Comparison of ENCODE assay signal across 24 cellular contexts in genomic region chr6:20655317-20655716, GRCh38.
DNase-seq lines count a peak whose midpoint lies in the region; TF ChIP-seq lines count a peak whose summit lies in the region.
"Had no signal": no experiment of that assay in that cellular context is flagged by ENCODE, and none has a peak within 500 bp of the region (broad histone marks: within the 10 kb centered on the region; RNA-seq: fewer than 3 reads in every experiment).

No MANE protein-coding gene starts in this region.

- no peaks in the 10 kb centered on the region for H3K9me3 ChIP-seq in ascending aorta
- H3K9me3 ChIP-seq: body of pancreas, psoas muscle, testis had no signal

- intact Hi-C loops in ascending aorta (cut with DNase I) = no loop called here

- H3K36me3 ChIP-seq in brain microvascular endothelial cell (replicated peaks) (no peaks in the 10 kb centered on the region), ascending aorta (no peaks in the 10 kb centered on the region)

- no peak for TF ChIP-seq CTCF in brain microvascular endothelial cell (IDR thresholded peaks at IDR 0.05; ENCODE audit: low read depth, low read length, missing control alignments)
- no peak for TF ChIP-seq CTCF in ascending aorta (IDR thresholded peaks at IDR 0.05)

- in situ Hi-C loops in brain microvascular endothelial cell (cut with HindIII; ENCODE audit: low pct_ligation_motif_present, low sequenced_read_pairs) = no loop called here

- no peak overlapping the region for H3K27ac ChIP-seq in brain microvascular endothelial cell
- H3K27ac ChIP-seq in ascending aorta = no peak overlapping the region
- H3K27ac ChIP-seq: body of pancreas, psoas muscle, testis had no signal

- H3K4me3 ChIP-seq in brain microvascular endothelial cell (ENCODE audit: low read depth, low read length) (no peak overlapping the region), ascending aorta (no peak overlapping the region)
- H3K4me3 ChIP-seq: body of pancreas, GM23338, psoas muscle, testis had no signal

- peak; percentile 48 for DNase-seq in ELR (ENCODE audit: low read depth)
- peak; percentile 14 for DNase-seq in NCI-H226
- DNase-seq in brain microvascular endothelial cell = peak; percentile 11
- DNase-seq in islet precursor cell = peak; percentile 59
- no peak for DNase-seq in globus pallidus (ENCODE audit: low spot score)
- DNase-seq in NCI-H345 treated with DMSO at 0.1 percent for 48 hours (lab: John Stamatoyannopoulos, UW; ENCODE audit: unreplicated experiment) = no peak
- DNase-seq in ascending aorta (ENCODE audit: low spot score in 2 of 2) = no peak
- no peak for DNase-seq in stimulated activated CD4-positive, alpha-beta T cell treated with anti-CD3 and anti-CD28 coated beads, Interleukin-15, amount 100 ng/mL, for 24 hours
- DNase-seq: activated CD4-positive, alpha-beta T cell treated with anti-CD3 and anti-CD28 coated beads, Interleukin-2, amount 10 ng/mL, durations not matched to agents 24 days and 14 days; activated gamma-delta T cell treated with Interleukin-2 at 50 U/mL for 16 hours; activated naive CD8-positive, alpha-beta T cell treated with anti-CD3 and anti-CD28 coated beads, Interleukin-2, amount 50 U/mL, for 24 hours; activated T-cell treated with anti-CD3 and anti-CD28 coated beads, Interleukin-2, amount 50 U/mL, for 24 hours; body of pancreas; C1 segment of cervical spinal cord; effector memory CD4-positive, alpha-beta T cell; foreskin melanocyte; naive thymus-derived CD4-positive, alpha-beta T cell; NCI-H2029 treated with DMSO at 0.1 percent for 48 hours; NCI-H2227 treated with DMSO at 0.1 percent for 48 hours; nucleus accumbens; psoas muscle; stimulated activated naive CD4-positive, alpha-beta T cell treated with Interleukin-2 at 50 U/mL for 16 hours; testis had no signal

- H3K27me3 ChIP-seq in brain microvascular endothelial cell (replicated peaks) (no peaks in the 10 kb centered on the region), ascending aorta (no peaks in the 10 kb centered on the region)
- H3K27me3 ChIP-seq: body of pancreas, testis had no signal

- no peaks in the 10 kb centered on the region for H3K4me1 ChIP-seq in ascending aorta
- H3K4me1 ChIP-seq: psoas muscle, testis had no signal

Comparison
In these comparisons a context has a peak if more than half of its experiments do, and no peak if none do; other contexts are left out.
1. DNase-seq: peak in ELR (single experiment), NCI-H226 (single experiment), brain microvascular endothelial cell (single experiment) and islet precursor cell (single experiment); none in globus pallidus (single experiment), NCI-H345 treated with DMSO at 0.1 percent for 48 hours (single experiment), ascending aorta (0 of 2) and stimulated activated CD4-positive, alpha-beta T cell treated with anti-CD3 and anti-CD28 coated beads, Interleukin-15, amount 100 ng/mL, for 24 hours (single experiment).